In the genomic region with DNA sequence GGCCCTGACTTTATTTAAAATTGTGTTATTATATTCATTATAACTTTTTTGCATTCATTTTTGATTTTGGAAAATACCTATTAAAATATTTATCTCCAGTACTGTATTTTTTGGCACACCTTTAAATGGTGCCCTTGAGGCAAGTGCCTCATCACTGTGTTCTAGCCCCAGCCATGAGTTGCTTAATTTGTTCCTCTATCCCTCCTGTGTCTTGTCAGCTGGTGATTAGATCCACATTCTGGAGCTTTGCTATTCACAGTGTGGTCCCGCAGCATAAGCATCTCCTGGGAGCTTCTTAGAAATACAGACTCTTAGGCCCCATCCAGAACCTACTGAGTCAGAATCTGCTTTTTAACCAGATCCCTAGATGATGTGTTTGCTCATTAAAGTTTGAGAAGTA, we compare ENCODE assay signal across 21 cellular contexts.
"Had no signal": no experiment of that assay in that cellular context is flagged by ENCODE, and none has a peak within 500 bp of the region (broad histone marks: within the 10 kb centered on the region; RNA-seq: fewer than 3 reads in every experiment).

No MANE protein-coding gene starts in this region.

- H3K27me3 ChIP-seq: SJCRH30 had no signal

- H3K4me1 ChIP-seq: SJCRH30 had no signal

- H3K9ac ChIP-seq: KMS-11 had no signal

- ATAC-seq: HepG2, SK-N-SH treated with all-trans-retinoic acid at 6 μM for 48 hours had no signal

- H3K4me3 ChIP-seq: SJCRH30 had no signal

- DNase-seq: IMR-90, Kasumi-1, MM.1S, NCI-H1048, NCI-H1105, NCI-H1417, NCI-H1436 treated with DMSO at 0.1 percent for 48 hours, NCI-H1694, NCI-H187 treated with DMSO at 0.1 percent for 48 hours, NCI-H2029 treated with DMSO at 0.1 percent for 48 hours, NCI-H2171 treated with DMSO at 0.1 percent for 48 hours, NCI-H345, NCI-H524, NCI-H526 treated with DMSO at 0.1 percent for 48 hours, NCI-H748 treated with DMSO at 0.1 percent for 48 hours, RPMI8226, SHP77 treated with DMSO at 0.1 percent for 48 hours, SJCRH30 had no signal

- H3K4me2 ChIP-seq: KMS-11 had no signal

- H3K27ac ChIP-seq: KMS-11, SJCRH30 had no signal

- H3K9me3 ChIP-seq: SJCRH30 had no signal
